Comparison of ENCODE assay signal across 8 cellular contexts in genomic region chr20:39885975-39886649, GRCh38.
DNase-seq lines count a peak whose midpoint lies in the region; ATAC-seq, FAIRE-seq and TF ChIP-seq lines count a peak whose summit lies in the region.

No MANE protein-coding gene starts in this region.

- TF ChIP-seq CTCF in Peyer's patch (IDR thresholded peaks at IDR 0.05) = peak in 4 of 6 experiments; percentile 36 to 53 (median 45)

- no peak for TF ChIP-seq POLR2A in Peyer's patch (IDR thresholded peaks at IDR 0.05)

- H3K9me3 ChIP-seq in Peyer's patch = no peaks in the 10 kb centered on the region

- FAIRE-seq in GM19239 (lab: Jason Lieb, UNC) (peak; percentile 76), endometrium (lab: Jason Lieb, UNC) (peak; percentile 75)

- H3K4me1 ChIP-seq in Peyer's patch = no peaks in the 10 kb centered on the region

- ATAC-seq in HG03565 (IDR thresholded peaks at IDR 0.05; ENCODE audit: unreplicated experiment) (no peak), GM19467 (IDR thresholded peaks at IDR 0.05; ENCODE audit: unreplicated experiment) (no peak)

- H3K36me3 ChIP-seq in Peyer's patch = no peaks in the 10 kb centered on the region

- no peaks in the 10 kb centered on the region for H3K27me3 ChIP-seq in Peyer's patch

- no peak overlapping the region for H3K4me3 ChIP-seq in Peyer's patch

- DNase-seq in AG20443 (ENCODE audit: low spot score) = peak; percentile 87
- DNase-seq in GM19239 (ENCODE audit: insufficient read length, low spot score) = peak; percentile 22
- DNase-seq in Peyer's patch = peak in 2 of 3 donors; percentile 43 to 72
- peak; percentile 65 for DNase-seq in medulla oblongata (ENCODE audit: extremely low spot score)
- no peak for DNase-seq in NCI-H2081 (lab: John Stamatoyannopoulos, UW)

- H3K27ac ChIP-seq in Peyer's patch = no peak overlapping the region

Comparison
In these comparisons a context has a peak if more than half of its experiments do, and no peak if none do; other contexts are left out.
1. DNase-seq: peak in AG20443 (single experiment), GM19239 (single experiment), Peyer's patch (2 of 3) and medulla oblongata (single experiment); none in NCI-H2081 (0 of 2).